In the genomic region with DNA sequence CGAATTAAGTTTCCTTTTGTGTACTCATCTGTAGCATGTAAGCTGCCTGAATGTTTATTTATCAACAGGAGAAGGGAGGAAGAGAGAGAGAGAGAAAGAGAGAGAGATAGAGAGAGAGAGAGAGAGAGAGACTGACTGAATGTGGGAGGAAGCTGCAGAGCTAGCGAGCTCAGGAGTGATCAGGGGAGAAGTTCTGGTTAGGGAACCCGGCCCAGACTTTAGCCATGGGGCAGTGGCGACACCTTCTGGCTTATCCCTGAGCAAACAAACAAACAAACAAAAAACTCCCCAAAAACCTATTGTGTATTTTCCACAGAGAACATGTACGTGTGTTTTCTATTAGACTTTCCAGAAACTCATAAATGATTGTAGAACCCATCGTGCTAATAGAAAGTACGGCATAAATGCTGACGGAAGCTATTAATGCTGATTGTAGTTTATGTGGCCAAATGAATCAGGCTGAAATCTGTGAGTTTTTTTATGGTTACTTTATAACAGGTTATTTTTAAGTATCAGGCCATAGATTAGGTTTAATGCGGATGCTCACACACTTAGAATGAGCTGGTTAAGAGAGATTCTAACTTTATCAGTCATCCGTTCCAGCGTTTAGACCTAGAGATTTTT, we compare ENCODE assay signal across 8 cellular contexts.
A peak's percentile ranks its signal among the peaks of the same experiment; 100 is the strongest.
DNase-seq lines count a peak whose midpoint lies in the region; ATAC-seq and TF ChIP-seq lines count a peak whose summit lies in the region.

No MANE protein-coding gene starts in this region.

- H3K4me1 ChIP-seq in prostate gland (replicated peaks) (no peaks in the 10 kb centered on the region), uterus (no peaks in the 10 kb centered on the region)

- H3K27ac Mint-ChIP-seq in activated naive CD8-positive, alpha-beta T cell = peak overlapping the region; percentile 37

- TF ChIP-seq POLR2A in prostate gland (IDR thresholded peaks at IDR 0.05) (no peak), uterus (IDR thresholded peaks at IDR 0.05) (no peak)

- WGBS in prostate gland = 27% methylated on average over 11 of the region's 11 CpGs

- no peaks in the 10 kb centered on the region for H3K36me3 ChIP-seq in prostate gland
- H3K36me3 ChIP-seq in uterus = no peaks in the 10 kb centered on the region

- peak; percentile 33 for ATAC-seq in HG03442 (IDR thresholded peaks at IDR 0.05; ENCODE audit: unreplicated experiment)
- ATAC-seq in Right ventricle myocardium superior (ENCODE audit: poor library complexity) = peak; percentile 84
- no peak for ATAC-seq in HG03045 (IDR thresholded peaks at IDR 0.05; ENCODE audit: unreplicated experiment)

- H3K9me3 ChIP-seq in prostate gland = no peaks in the 10 kb centered on the region
- H3K9me3 ChIP-seq in uterus = no peaks in the 10 kb centered on the region

- H3K27me3 ChIP-seq in prostate gland (replicated peaks; ENCODE audit: insufficient read depth) (no peaks in the 10 kb centered on the region), uterus (no peaks in the 10 kb centered on the region)

- peaks cover 13% of the 10 kb centered on the region for H3K4me1 Mint-ChIP-seq in activated naive CD8-positive, alpha-beta T cell (ENCODE audit: low read depth)

- H3K36me3 Mint-ChIP-seq in activated naive CD8-positive, alpha-beta T cell = no peaks in the 10 kb centered on the region

- H3K4me3 ChIP-seq in prostate gland = no peak overlapping the region
- no peak overlapping the region for H3K4me3 ChIP-seq in uterus

- H3K27me3 Mint-ChIP-seq in activated naive CD8-positive, alpha-beta T cell = peaks cover 3% of the 10 kb centered on the region

- TF ChIP-seq CTCF in prostate gland (IDR thresholded peaks at IDR 0.05) (peak; percentile 39 to 80 (median 70)), uterus (IDR thresholded peaks at IDR 0.05) (peak; percentile 55 to 68 (median 60))

- H3K27ac ChIP-seq in prostate gland = no peak overlapping the region
- no peak overlapping the region for H3K27ac ChIP-seq in uterus

- no peak overlapping the region for H3K4me3 Mint-ChIP-seq in activated naive CD8-positive, alpha-beta T cell

- DNase-seq in EL = peak; percentile 75
- peak; percentile 51 for DNase-seq in RPMI8226
- peak; percentile 76 for DNase-seq in Right ventricle myocardium superior
- peak; percentile 58 for DNase-seq in prostate gland (ENCODE audit: low spot score)
- peak; percentile 56 to 70 for DNase-seq in uterus

- intact Hi-C loops in Right ventricle myocardium superior (cut with DNase I) = loop anchor here (10.0 kb wide), 1 partner anchor 1268 kb away; no protein-coding TSS in a partner anchor
- intact Hi-C loops in prostate gland (cut with DNase I) = loop anchor here (5.0 kb wide), 2 partner anchors 1266 to 1446 kb away; no protein-coding TSS in a partner anchor
- intact Hi-C loops in uterus (cut with DNase I; ENCODE audit: low total_unique reads) = no loop called here

- no peaks in the 10 kb centered on the region for H3K9me3 Mint-ChIP-seq in activated naive CD8-positive, alpha-beta T cell (ENCODE audit: low read depth)
